In genomic region chr4:9155101-9155886, GRCh38 we compare ENCODE assay signal across 10 cellular contexts. TPM values are rescaled to one million over a fixed set of nuclear protein-coding genes. Genes with fewer than 3 reads are reported as not detected.
DNase-seq lines count a peak whose midpoint lies in the region; ATAC-seq, FAIRE-seq and TF ChIP-seq lines count a peak whose summit lies in the region.
"Not testable (repeated sequence)": the region's sequence is repeated elsewhere in the genome, so short reads cannot be mapped to it uniquely, and the experiment has no call there.
"Had no signal": no experiment of that assay in that cellular context is flagged by ENCODE, and none has a peak within 500 bp of the region (broad histone marks: within the 10 kb centered on the region; RNA-seq: fewer than 3 reads in every experiment).

No MANE protein-coding gene starts in this region.

- H3K4me3 Mint-ChIP-seq in CD4-positive, CD25-positive, alpha-beta regulatory T cell: peak overlapping the region; percentile 33 to 88 (median 76)
- H3K4me3 Mint-ChIP-seq in T-helper 2 cell treated with Interferon-gamma antibody and Interleukin-4, amounts not matched to agents 5 μg/mL and 100 μg/mL, for 36 hours: peak overlapping the region; percentile 15
- not testable (repeated sequence) for H3K4me3 Mint-ChIP-seq in activated CD8-positive, alpha-beta T cell treated with anti-CD3 and anti-CD28 coated beads for 36 hours

- H4K20me1 ChIP-seq in MM.1S (ENCODE audit: insufficient read depth, low read length); HepG2 (ENCODE audit: insufficient read depth, low read length): not testable (repeated sequence)

- BruUV-seq in HepG2 (replicated peaks; lab: Mats Ljungman, UMichigan): not testable (repeated sequence)

- not testable (repeated sequence) for H3F3A ChIP-seq in MM.1S (ENCODE audit: insufficient read depth, low read length)

- not testable (repeated sequence) for TF ChIP-seq RAD21 in HepG2 (CRISPR knock-in tag; IDR thresholded peaks at IDR 0.05)

- not testable (repeated sequence) for H3K9me3 ChIP-seq in CD4-positive, CD25-positive, alpha-beta regulatory T cell (ENCODE audit: control insufficient read depth in 2 of 2, low read length in 2 of 2); MM.1S (replicated peaks; ENCODE audit: insufficient read depth, low read length); HepG2 (ENCODE audit: low read length)

- H3K9me3 Mint-ChIP-seq in CD4-positive, CD25-positive, alpha-beta regulatory T cell; T-helper 2 cell treated with Interferon-gamma antibody and Interleukin-4, amounts not matched to agents 5 μg/mL and 100 μg/mL, for 36 hours; activated CD8-positive, alpha-beta T cell treated with anti-CD3 and anti-CD28 coated beads for 36 hours: not testable (repeated sequence)

- not testable (repeated sequence) for H3K79me2 ChIP-seq in MM.1S (ENCODE audit: low read length); HepG2 (ENCODE audit: insufficient read depth, low read length)

- not testable (repeated sequence) for TF ChIP-seq POLR2A in HepG2 (IDR thresholded peaks at IDR 0.05; ENCODE audit: insufficient read depth in 1 of 2, low read depth in 2 of 2, low read length in 2 of 2)

- not testable (repeated sequence) for H3K27ac ChIP-seq in CD4-positive, CD25-positive, alpha-beta regulatory T cell (ENCODE audit: insufficient read depth, low read length, poor library complexity, severe bottlenecking); HepG2 (ENCODE audit: extremely low read length, insufficient read depth, low read length)
- peak overlapping the region; percentile 81 for H3K27ac ChIP-seq in MM.1S (ENCODE audit: low read length)

- not testable (repeated sequence) for H3K27me3 ChIP-seq in CD4-positive, CD25-positive, alpha-beta regulatory T cell (ENCODE audit: control insufficient read depth, insufficient read depth, low read length); MM.1S (replicated peaks; ENCODE audit: insufficient read depth, low read length); HepG2 (ENCODE audit: control insufficient read depth in 1 of 2, insufficient read depth in 2 of 2, low read length in 2 of 2)

- not testable (repeated sequence) for H3K4me3 ChIP-seq in CD4-positive, CD25-positive, alpha-beta regulatory T cell (ENCODE audit: low read depth, low read length); MM.1S (ENCODE audit: low read length); fibroblast of mammary gland (ENCODE audit: control insufficient read depth, low read depth, low read length); HepG2 (replicated peaks in 1 of 3; ENCODE audit: insufficient read depth in 1 of 3, low read depth in 2 of 3, low read length in 3 of 3)

- not testable (repeated sequence) for H3K27me3 Mint-ChIP-seq in CD4-positive, CD25-positive, alpha-beta regulatory T cell; T-helper 2 cell treated with Interferon-gamma antibody and Interleukin-4, amounts not matched to agents 5 μg/mL and 100 μg/mL, for 36 hours (ENCODE audit: low read depth); activated CD8-positive, alpha-beta T cell treated with anti-CD3 and anti-CD28 coated beads for 36 hours

- not testable (repeated sequence) for H3K36me3 ChIP-seq in CD4-positive, CD25-positive, alpha-beta regulatory T cell (ENCODE audit: control insufficient read depth, insufficient read depth, low read length); MM.1S (replicated peaks; ENCODE audit: insufficient read depth, low read length); HepG2 (replicated peaks in 1 of 2; ENCODE audit: control insufficient read depth in 1 of 2, insufficient read depth in 2 of 2, low read length in 2 of 2)

- CTCF ChIA-PET in activated CD8-positive, alpha-beta T cell treated with anti-CD3 and anti-CD28 coated beads for 36 hours (lab: Charles Lee); HepG2 (lab: Yijun Ruan, JAX; ENCODE audit: low intra/inter-chr PET ratio, low total read pairs): not testable (repeated sequence)

- not testable (repeated sequence) for FAIRE-seq in HepG2 (lab: Jason Lieb, UNC)

- POLR2A ChIA-PET in activated CD8-positive, alpha-beta T cell treated with anti-CD3 and anti-CD28 coated beads for 36 hours (lab: Charles Lee); HepG2 (lab: Yijun Ruan, JAX): not testable (repeated sequence)

- not testable (repeated sequence) for H3K36me3 Mint-ChIP-seq in CD4-positive, CD25-positive, alpha-beta regulatory T cell; T-helper 2 cell treated with Interferon-gamma antibody and Interleukin-4, amounts not matched to agents 5 μg/mL and 100 μg/mL, for 36 hours (ENCODE audit: low read depth); activated CD8-positive, alpha-beta T cell treated with anti-CD3 and anti-CD28 coated beads for 36 hours (ENCODE audit: low read depth)

- peak overlapping the region in 2 of 3 donors; percentile 42 to 54 for H3K27ac Mint-ChIP-seq in CD4-positive, CD25-positive, alpha-beta regulatory T cell
- H3K27ac Mint-ChIP-seq in T-helper 2 cell treated with Interferon-gamma antibody and Interleukin-4, amounts not matched to agents 5 μg/mL and 100 μg/mL, for 36 hours: peak overlapping the region; percentile 12
- not testable (repeated sequence) for H3K27ac Mint-ChIP-seq in activated CD8-positive, alpha-beta T cell treated with anti-CD3 and anti-CD28 coated beads for 36 hours

- H3K9me2 ChIP-seq in MM.1S (replicated peaks; ENCODE audit: insufficient read depth, low read length): not testable (repeated sequence)

- TF ChIP-seq EP300 in HepG2 (IDR thresholded peaks at IDR 0.05; ENCODE audit: low read depth in 2 of 2, low read length in 2 of 2); HepG2 (CRISPR knock-in tag; IDR thresholded peaks at IDR 0.05; ENCODE audit: borderline replicate concordance): not testable (repeated sequence)

- peak overlapping the region; percentile 31; the same call in 1 of the 2 replicates for H3K9ac ChIP-seq in MM.1S (ENCODE audit: low read length)
- H3K9ac ChIP-seq in HepG2 (ENCODE audit: insufficient read depth, low read depth, low read length): not testable (repeated sequence)

- not testable (repeated sequence) for TF ChIP-seq CTCF in MM.1S (IDR thresholded peaks at IDR 0.05; ENCODE audit: low read length); activated CD8-positive, alpha-beta T cell treated with anti-CD3 and anti-CD28 coated beads for 36 hours (IDR thresholded peaks at IDR 0.05); fibroblast of mammary gland (conservative IDR thresholded peaks at IDR 0.05; ENCODE audit: control insufficient read depth, insufficient read depth, low read depth, low read length); HepG2 (CRISPR knock-in tag; IDR thresholded peaks at IDR 0.05)

- H3K4me2 ChIP-seq in MM.1S (ENCODE audit: low read depth, low read length): peak overlapping the region; percentile 54; the same call in 1 of the 2 replicates
- not testable (repeated sequence) for H3K4me2 ChIP-seq in HepG2 (ENCODE audit: low read depth, low read length)

- WGBS in HepG2 (ENCODE audit: low lambda C conversion rate): 64% methylated on average over 9 of the region's 12 CpGs

- not testable (repeated sequence) for ATAC-seq in CD4-positive, CD25-positive, alpha-beta regulatory T cell (ENCODE audit: low read depth in 2 of 2); activated CD8-positive, alpha-beta T cell treated with anti-CD3 and anti-CD28 coated beads for 36 hours; HepG2

- H3K4me1 Mint-ChIP-seq in CD4-positive, CD25-positive, alpha-beta regulatory T cell: peaks cover 0 to 25% (median 11%) of the 10 kb centered on the region in 4 donors
- peaks cover 14% of the 10 kb centered on the region for H3K4me1 Mint-ChIP-seq in T-helper 2 cell treated with Interferon-gamma antibody and Interleukin-4, amounts not matched to agents 5 μg/mL and 100 μg/mL, for 36 hours (ENCODE audit: low read depth)
- peaks cover 16% of the 10 kb centered on the region for H3K4me1 Mint-ChIP-seq in activated CD8-positive, alpha-beta T cell treated with anti-CD3 and anti-CD28 coated beads for 36 hours (ENCODE audit: low read depth)

- DNase-seq in CD4-positive, CD25-positive, alpha-beta regulatory T cell: peak in 1 of 3 donors; percentile 69
- peak; percentile 86 for DNase-seq in MM.1S
- peak; percentile 3 for DNase-seq in T-helper 2 cell treated with Interferon-gamma antibody and Interleukin-4, amounts not matched to agents 5 μg/mL and 100 μg/mL, for 36 hours (ENCODE audit: low spot score)
- DNase-seq in activated CD8-positive, alpha-beta T cell treated with anti-CD3 and anti-CD28 coated beads for 36 hours: peak; percentile 34
- peak; percentile 41 for DNase-seq in activated naive CD4-positive, alpha-beta T cell treated with Interleukin-2 at 50 U/mL for 16 hours
- peak; percentile 25 for DNase-seq in fibroblast of mammary gland (ENCODE audit: low read depth)
- DNase-seq in HepG2 (ENCODE audit: low spot score): not testable (repeated sequence)
- DNase-seq in stimulated activated CD4-positive, alpha-beta T cell treated with anti-CD3 and anti-CD28 coated beads, Interleukin-4, amount 100 ng/mL, for 1 hour: peak; percentile 22

- intact Hi-C loops in activated CD8-positive, alpha-beta T cell treated with anti-CD3 and anti-CD28 coated beads for 36 hours (cut with micrococcal nuclease); HepG2 (cut with micrococcal nuclease; ENCODE audit: unreplicated experiment): not testable (repeated sequence)

- in situ Hi-C loops in HepG2 (cut with HindIII; ENCODE audit: extremely low pct_ligation_motif_present, low pct_unique_long_range_greater_than_20kb): not testable (repeated sequence)

- not testable (repeated sequence) for H3K4me1 ChIP-seq in CD4-positive, CD25-positive, alpha-beta regulatory T cell (ENCODE audit: control insufficient read depth, insufficient read depth, low read length, poor library complexity, severe bottlenecking); MM.1S (ENCODE audit: low read length)
- H3K4me1 ChIP-seq in HepG2 (ENCODE audit: insufficient read depth, low read length): peaks cover 19% of the 10 kb centered on the region

- H2AFZ ChIP-seq in MM.1S (ENCODE audit: low read length); HepG2 (ENCODE audit: low read length): not testable (repeated sequence)

RNA-seq across cellular contexts. Expression of gene FAM90A26, which starts 14.9 kb away (rescaled TPM):
- not detected for total RNA-seq in CD4-positive, CD25-positive, alpha-beta regulatory T cell
- not detected for polyA plus RNA-seq in CD4-positive, CD25-positive, alpha-beta regulatory T cell
- total RNA-seq in activated CD8-positive, alpha-beta T cell treated with anti-CD3 and anti-CD28 coated beads for 36 hours: not detected
- total RNA-seq in HepG2 (2016; rRNA removed; fragmentation: Illumina TruSeq; extraction: Trizol): not detected in 2 replicates
- total RNA-seq in HepG2 (2016; cell fraction: cytosol; rRNA removed; fragmentation: Illumina TruSeq; extraction: Trizol; ENCODE audit: low read depth): not detected in 2 replicates
- total RNA-seq in HepG2 (2016; cell fraction: insoluble cytoplasmic fraction; rRNA removed; fragmentation: Illumina TruSeq; extraction: Trizol): not detected in 2 replicates
- not detected in 2 replicates for total RNA-seq in HepG2 (2016; cell fraction: membrane; rRNA removed; fragmentation: Illumina TruSeq; extraction: Trizol)
- not detected in 2 replicates for total RNA-seq in HepG2 (2016; cell fraction: nucleus; rRNA removed; fragmentation: Illumina TruSeq; extraction: Trizol)
- not detected in 2 replicates for polyA plus RNA-seq in HepG2 (2011; rRNA removed)
- polyA plus RNA-seq in HepG2 (2011; cell fraction: cytosol; rRNA removed): not detected in 2 replicates
- polyA plus RNA-seq in HepG2 (2011; cell fraction: nucleus; rRNA removed): not detected in 2 replicates
- not detected in 2 replicates for polyA plus RNA-seq in HepG2 (2012)
- not detected in 2 replicates for polyA plus RNA-seq in HepG2 (2016; cell fraction: cytosol; fragmentation: Illumina TruSeq; extraction: Trizol; ENCODE audit: low read depth)
- not detected in 2 replicates for polyA plus RNA-seq in HepG2 (2016; cell fraction: insoluble cytoplasmic fraction; fragmentation: Illumina TruSeq; extraction: Trizol; ENCODE audit: low read depth)
- not detected in 2 replicates for polyA plus RNA-seq in HepG2 (2016; cell fraction: membrane; fragmentation: Illumina TruSeq; extraction: Trizol; ENCODE audit: low read depth)
- not detected in 2 replicates for polyA plus RNA-seq in HepG2 (2016; cell fraction: nucleus; fragmentation: Illumina TruSeq; extraction: Trizol; ENCODE audit: insufficient read depth, low read depth)
- not detected in 2 replicates for polyA minus RNA-seq in HepG2 (2011; rRNA and poly(A)+ RNA removed; ENCODE audit: low replicate concordance)
- not detected in 2 replicates for polyA minus RNA-seq in HepG2 (2011; cell fraction: cytosol; rRNA and poly(A)+ RNA removed)
- not detected in 2 replicates for polyA minus RNA-seq in HepG2 (2011; cell fraction: nucleus; rRNA and poly(A)+ RNA removed)
- total RNA-seq: Daoy had no signal
- polyA plus RNA-seq: AG04450 had no signal

RNA-seq across cellular contexts. Expression of gene USP17L10, which starts 55.2 kb away (rescaled TPM):
- not detected for total RNA-seq in CD4-positive, CD25-positive, alpha-beta regulatory T cell
- polyA plus RNA-seq in CD4-positive, CD25-positive, alpha-beta regulatory T cell: not detected
- total RNA-seq in activated CD8-positive, alpha-beta T cell treated with anti-CD3 and anti-CD28 coated beads for 36 hours: not detected
- not detected in 2 replicates for total RNA-seq in HepG2 (2016; rRNA removed; fragmentation: Illumina TruSeq; extraction: Trizol)
- total RNA-seq in HepG2 (2016; cell fraction: cytosol; rRNA removed; fragmentation: Illumina TruSeq; extraction: Trizol; ENCODE audit: low read depth): not detected in 2 replicates
- not detected in 2 replicates for total RNA-seq in HepG2 (2016; cell fraction: insoluble cytoplasmic fraction; rRNA removed; fragmentation: Illumina TruSeq; extraction: Trizol)
- not detected in 2 replicates for total RNA-seq in HepG2 (2016; cell fraction: membrane; rRNA removed; fragmentation: Illumina TruSeq; extraction: Trizol)
- total RNA-seq in HepG2 (2016; cell fraction: nucleus; rRNA removed; fragmentation: Illumina TruSeq; extraction: Trizol): not detected in 2 replicates
- not detected in 2 replicates for polyA plus RNA-seq in HepG2 (2011; rRNA removed)
- not detected in 2 replicates for polyA plus RNA-seq in HepG2 (2011; cell fraction: cytosol; rRNA removed)
- not detected in 2 replicates for polyA plus RNA-seq in HepG2 (2011; cell fraction: nucleus; rRNA removed)
- polyA plus RNA-seq in HepG2 (2012): not detected in 2 replicates
- polyA plus RNA-seq in HepG2 (2016; cell fraction: cytosol; fragmentation: Illumina TruSeq; extraction: Trizol; ENCODE audit: low read depth): not detected in 2 replicates
- polyA plus RNA-seq in HepG2 (2016; cell fraction: insoluble cytoplasmic fraction; fragmentation: Illumina TruSeq; extraction: Trizol; ENCODE audit: low read depth): not detected in 2 replicates
- polyA plus RNA-seq in HepG2 (2016; cell fraction: membrane; fragmentation: Illumina TruSeq; extraction: Trizol; ENCODE audit: low read depth): not detected in 2 replicates
- polyA plus RNA-seq in HepG2 (2016; cell fraction: nucleus; fragmentation: Illumina TruSeq; extraction: Trizol; ENCODE audit: insufficient read depth, low read depth): not detected in 2 replicates
- not detected in 2 replicates for polyA minus RNA-seq in HepG2 (2011; rRNA and poly(A)+ RNA removed; ENCODE audit: low replicate concordance)
- polyA minus RNA-seq in HepG2 (2011; cell fraction: cytosol; rRNA and poly(A)+ RNA removed): not detected in 2 replicates
- not detected in 2 replicates for polyA minus RNA-seq in HepG2 (2011; cell fraction: nucleus; rRNA and poly(A)+ RNA removed)
- total RNA-seq: Daoy had no signal
- polyA plus RNA-seq: AG04450 had no signal

RNA-seq across cellular contexts. Expression of gene USP17L11, which starts 59.9 kb away (rescaled TPM):
- total RNA-seq in CD4-positive, CD25-positive, alpha-beta regulatory T cell: not detected
- polyA plus RNA-seq in CD4-positive, CD25-positive, alpha-beta regulatory T cell: not detected
- not detected for total RNA-seq in activated CD8-positive, alpha-beta T cell treated with anti-CD3 and anti-CD28 coated beads for 36 hours
- not detected in 2 replicates for total RNA-seq in HepG2 (2016; rRNA removed; fragmentation: Illumina TruSeq; extraction: Trizol)
- not detected in 2 replicates for total RNA-seq in HepG2 (2016; cell fraction: cytosol; rRNA removed; fragmentation: Illumina TruSeq; extraction: Trizol; ENCODE audit: low read depth)
- not detected in 2 replicates for total RNA-seq in HepG2 (2016; cell fraction: insoluble cytoplasmic fraction; rRNA removed; fragmentation: Illumina TruSeq; extraction: Trizol)
- not detected in 2 replicates for total RNA-seq in HepG2 (2016; cell fraction: membrane; rRNA removed; fragmentation: Illumina TruSeq; extraction: Trizol)
- total RNA-seq in HepG2 (2016; cell fraction: nucleus; rRNA removed; fragmentation: Illumina TruSeq; extraction: Trizol): not detected in 2 replicates
- not detected in 2 replicates for polyA plus RNA-seq in HepG2 (2011; rRNA removed)
- not detected in 2 replicates for polyA plus RNA-seq in HepG2 (2011; cell fraction: cytosol; rRNA removed)
- polyA plus RNA-seq in HepG2 (2011; cell fraction: nucleus; rRNA removed): not detected in 2 replicates
- polyA plus RNA-seq in HepG2 (2012): not detected in 2 replicates
- polyA plus RNA-seq in HepG2 (2016; cell fraction: cytosol; fragmentation: Illumina TruSeq; extraction: Trizol; ENCODE audit: low read depth): not detected in 2 replicates
- not detected in 2 replicates for polyA plus RNA-seq in HepG2 (2016; cell fraction: insoluble cytoplasmic fraction; fragmentation: Illumina TruSeq; extraction: Trizol; ENCODE audit: low read depth)
- polyA plus RNA-seq in HepG2 (2016; cell fraction: membrane; fragmentation: Illumina TruSeq; extraction: Trizol; ENCODE audit: low read depth): not detected in 2 replicates
- not detected in 2 replicates for polyA plus RNA-seq in HepG2 (2016; cell fraction: nucleus; fragmentation: Illumina TruSeq; extraction: Trizol; ENCODE audit: insufficient read depth, low read depth)
- not detected in 2 replicates for polyA minus RNA-seq in HepG2 (2011; rRNA and poly(A)+ RNA removed; ENCODE audit: low replicate concordance)
- polyA minus RNA-seq in HepG2 (2011; cell fraction: cytosol; rRNA and poly(A)+ RNA removed): not detected in 2 replicates
- polyA minus RNA-seq in HepG2 (2011; cell fraction: nucleus; rRNA and poly(A)+ RNA removed): not detected in 2 replicates
- total RNA-seq: Daoy had no signal
- polyA plus RNA-seq: AG04450 had no signal
